ENCODE assay signal across 1 cellular context in genomic region chr14:55518391-55518790, GRCh38.
TF ChIP-seq lines count a peak whose summit lies in the region.

No MANE protein-coding gene starts in this region.

TF ChIP-seq in GM23338, 12 proteins besides CTCF, POLR2A, EP300 and RAD21 (continued from another document):
- no peak for TF ChIP-seq NANOG (IDR thresholded peaks at IDR 0.05; ENCODE audit: borderline replicate concordance)
- TF ChIP-seq JUNB (IDR thresholded peaks at IDR 0.05; ENCODE audit: unreplicated experiment): no peak
- no peak for TF ChIP-seq ZNF331 (CRISPR knock-in tag; IDR thresholded peaks at IDR 0.05; ENCODE audit: low read depth)
